Comparison of ENCODE assay signal across 11 cellular contexts in the genomic region with DNA sequence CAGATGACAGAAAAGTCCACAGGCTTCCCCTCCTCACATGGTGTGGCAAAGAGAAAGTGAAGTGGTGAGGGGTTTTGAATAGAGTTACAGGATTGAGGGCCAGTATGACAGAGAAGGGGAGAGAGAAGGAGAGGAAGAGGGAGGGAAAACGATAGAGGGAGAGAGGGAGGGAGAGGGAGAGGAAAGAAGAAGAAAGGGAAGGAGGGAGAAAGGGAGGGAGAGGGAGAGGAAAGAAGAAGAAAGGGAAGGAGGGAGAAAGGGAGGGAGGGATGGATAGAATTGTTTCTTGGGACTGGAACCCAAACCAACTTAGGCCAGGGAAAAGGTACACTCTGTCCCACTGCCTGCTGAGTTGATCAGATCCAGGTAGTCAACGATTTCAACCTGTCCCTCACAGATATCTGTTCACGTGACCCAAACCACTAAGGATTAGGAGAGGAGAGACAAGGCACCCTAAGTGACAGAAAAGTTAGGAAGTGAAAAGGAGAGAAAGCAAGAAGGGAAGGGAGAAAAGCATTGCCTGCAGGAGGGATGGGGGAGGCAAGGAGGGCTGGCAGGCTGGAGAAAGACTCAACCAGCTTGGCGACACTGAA. TPM values are rescaled to one million over a fixed set of nuclear protein-coding genes. Genes with fewer than 3 reads are reported as not detected.
DNase-seq lines count a peak whose midpoint lies in the region; ATAC-seq and TF ChIP-seq lines count a peak whose summit lies in the region.
"Had no signal": no experiment of that assay in that cellular context is flagged by ENCODE, and none has a peak within 500 bp of the region (broad histone marks: within the 10 kb centered on the region; RNA-seq: fewer than 3 reads in every experiment).

No MANE protein-coding gene starts in this region.

- H3K4me1 ChIP-seq in ES-I3 (ENCODE audit: insufficient read depth, low read length) (peaks cover 12% of the 10 kb centered on the region), gastroesophageal sphincter (peaks cover 0 to 18% (median 5%) of the 10 kb centered on the region in 3 donors)

- H3K36me3 Mint-ChIP-seq in WTC11 (peaks cover 29% of the 10 kb centered on the region), progenitor cell of endocrine pancreas (ENCODE audit: insufficient read depth) (peaks cover 7% of the 10 kb centered on the region)

- H3K27ac ChIP-seq in gastroesophageal sphincter, result peak overlapping the region in 3 of 4 donors; percentile 60 to 83 (median 77)

- ATAC-seq in WTC11 (no peak), gastroesophageal sphincter (no peak), GM19328 (IDR thresholded peaks at IDR 0.05; ENCODE audit: unreplicated experiment) (no peak)

- H3K9me3 ChIP-seq in ES-I3 (ENCODE audit: control insufficient read depth, insufficient read depth, low read length) (peaks cover 19% of the 10 kb centered on the region), gastroesophageal sphincter (no peaks in the 10 kb centered on the region)
- H3K9me3 ChIP-seq: pancreas had no signal

- TF ChIP-seq EP300 in gastroesophageal sphincter (IDR thresholded peaks at IDR 0.05), result no peak

- no peaks in the 10 kb centered on the region for H3K27me3 ChIP-seq in gastroesophageal sphincter
- H3K27me3 ChIP-seq: pancreas had no signal

- peaks cover 29% of the 10 kb centered on the region for H3K4me1 Mint-ChIP-seq in WTC11
- H3K4me1 Mint-ChIP-seq in progenitor cell of endocrine pancreas (ENCODE audit: low read depth), result peaks cover 23% of the 10 kb centered on the region

- CTCF ChIA-PET in WTC11 (lab: Charles Lee), result no interaction called here
- CTCF ChIA-PET in GM10248 (lab: Yijun Ruan, JAX), result interaction anchor here (1.9 kb wide), 1 partner anchor 28 kb away, joined by 4 read pairs; no protein-coding TSS in a partner anchor

- DNase-seq in WTC11 (ENCODE audit: low spot score), result no peak
- no peak for DNase-seq in progenitor cell of endocrine pancreas (ENCODE audit: low spot score, unreplicated experiment)
- no peak for DNase-seq in UCSD-AML1 (lab: John Stamatoyannopoulos, UW; ENCODE audit: unreplicated experiment)
- no peak for DNase-seq in GM10248 (ENCODE audit: extremely low spot score)
- no peak for DNase-seq in SK-N-DZ (ENCODE audit: low spot score)

- H3K9ac ChIP-seq in ES-I3 (ENCODE audit: low read depth, low read length), result peak overlapping the region; percentile 60

- H3K4me3 Mint-ChIP-seq in WTC11 (peak overlapping the region; percentile 67), progenitor cell of endocrine pancreas (ENCODE audit: low read depth) (peak overlapping the region; percentile 72)
- H3K4me3 Mint-ChIP-seq: T-helper 1 cell treated with Interleukin-12 subunit alpha and Interleukin-12 subunit beta and Interleukin-4 antibody, amounts not matched to agents 30 μg/mL and 1 μg/mL, for 36 hours had no signal

- POLR2A ChIA-PET in WTC11 (lab: Charles Lee) (no interaction called here), GM10248 (lab: Yijun Ruan, JAX) (no interaction called here)

- H3K36me3 ChIP-seq in ES-I3 (ENCODE audit: insufficient read depth, low read length) (0 out of 2 replicates have a peak, but pooled peaks cover 3% of the 10 kb centered on the region), gastroesophageal sphincter (no peaks in the 10 kb centered on the region)
- H3K36me3 ChIP-seq: pancreas had no signal

- TF ChIP-seq POLR2A in gastroesophageal sphincter (IDR thresholded peaks at IDR 0.05), result no peak

- 77 to 87% methylated on average over 3 to 4 of the region's 4 CpGs for WGBS in gastroesophageal sphincter (ENCODE audit: low coverage in 1 of 2), 2 donors

- H3K27me3 Mint-ChIP-seq in WTC11 (ENCODE audit: low read depth) (no peaks in the 10 kb centered on the region; the same call in 1 of the 2 replicates), progenitor cell of endocrine pancreas (no peaks in the 10 kb centered on the region)

- H3K27ac Mint-ChIP-seq in WTC11 (peak overlapping the region; percentile 99), progenitor cell of endocrine pancreas (peak overlapping the region; percentile 99)
- H3K27ac Mint-ChIP-seq: T-helper 1 cell treated with Interleukin-12 subunit alpha and Interleukin-12 subunit beta and Interleukin-4 antibody, amounts not matched to agents 30 μg/mL and 1 μg/mL, for 36 hours had no signal

- H3K9me3 Mint-ChIP-seq in WTC11 (peaks cover 36% of the 10 kb centered on the region), progenitor cell of endocrine pancreas (ENCODE audit: low read depth) (peaks cover 26% of the 10 kb centered on the region)
- H3K9me3 Mint-ChIP-seq: T-helper 1 cell treated with Interleukin-12 subunit alpha and Interleukin-12 subunit beta and Interleukin-4 antibody, amounts not matched to agents 30 μg/mL and 1 μg/mL, for 36 hours had no signal

- no peak overlapping the region for H3K4me3 ChIP-seq in gastroesophageal sphincter

- TF ChIP-seq CTCF in WTC11 (IDR thresholded peaks at IDR 0.05) (no peak), gastroesophageal sphincter (IDR thresholded peaks at IDR 0.05) (no peak), progenitor cell of endocrine pancreas (IDR thresholded peaks at IDR 0.05; ENCODE audit: unreplicated experiment) (no peak), GM10248 (IDR thresholded peaks at IDR 0.05; ENCODE audit: control extremely low read depth, extremely low read depth, low read depth, missing control alignments) (no peak)

TF ChIP-seq in WTC11, 78 proteins besides CTCF, POLR2A, EP300 and RAD21:
- TF ChIP-seq NFATC4 (CRISPR knock-in tag; IDR thresholded peaks at IDR 0.05) (0 out of 2 replicates have a peak, but pooled peaks have one; percentile 6), OVOL2 (CRISPR knock-in tag; IDR thresholded peaks at IDR 0.05; ENCODE audit: borderline replicate concordance) (no peak), TEAD4 (CRISPR knock-in tag; IDR thresholded peaks at IDR 0.05) (no peak), ZNF121 (CRISPR knock-in tag; IDR thresholded peaks at IDR 0.05) (no peak), EMX1 (CRISPR knock-in tag; IDR thresholded peaks at IDR 0.05) (no peak)
- TF ChIP-seq, protein P1, sequence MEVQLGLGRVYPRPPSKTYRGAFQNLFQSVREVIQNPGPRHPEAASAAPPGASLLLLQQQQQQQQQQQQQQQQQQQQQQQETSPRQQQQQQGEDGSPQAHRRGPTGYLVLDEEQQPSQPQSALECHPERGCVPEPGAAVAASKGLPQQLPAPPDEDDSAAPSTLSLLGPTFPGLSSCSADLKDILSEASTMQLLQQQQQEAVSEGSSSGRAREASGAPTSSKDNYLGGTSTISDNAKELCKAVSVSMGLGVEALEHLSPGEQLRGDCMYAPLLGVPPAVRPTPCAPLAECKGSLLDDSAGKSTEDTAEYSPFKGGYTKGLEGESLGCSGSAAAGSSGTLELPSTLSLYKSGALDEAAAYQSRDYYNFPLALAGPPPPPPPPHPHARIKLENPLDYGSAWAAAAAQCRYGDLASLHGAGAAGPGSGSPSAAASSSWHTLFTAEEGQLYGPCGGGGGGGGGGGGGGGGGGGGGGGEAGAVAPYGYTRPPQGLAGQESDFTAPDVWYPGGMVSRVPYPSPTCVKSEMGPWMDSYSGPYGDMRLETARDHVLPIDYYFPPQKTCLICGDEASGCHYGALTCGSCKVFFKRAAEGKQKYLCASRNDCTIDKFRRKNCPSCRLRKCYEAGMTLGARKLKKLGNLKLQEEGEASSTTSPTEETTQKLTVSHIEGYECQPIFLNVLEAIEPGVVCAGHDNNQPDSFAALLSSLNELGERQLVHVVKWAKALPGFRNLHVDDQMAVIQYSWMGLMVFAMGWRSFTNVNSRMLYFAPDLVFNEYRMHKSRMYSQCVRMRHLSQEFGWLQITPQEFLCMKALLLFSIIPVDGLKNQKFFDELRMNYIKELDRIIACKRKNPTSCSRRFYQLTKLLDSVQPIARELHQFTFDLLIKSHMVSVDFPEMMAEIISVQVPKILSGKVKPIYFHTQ (CRISPR knock-in tag; IDR thresholded peaks at IDR 0.05), result no peak
- TF ChIP-seq, protein P2, sequence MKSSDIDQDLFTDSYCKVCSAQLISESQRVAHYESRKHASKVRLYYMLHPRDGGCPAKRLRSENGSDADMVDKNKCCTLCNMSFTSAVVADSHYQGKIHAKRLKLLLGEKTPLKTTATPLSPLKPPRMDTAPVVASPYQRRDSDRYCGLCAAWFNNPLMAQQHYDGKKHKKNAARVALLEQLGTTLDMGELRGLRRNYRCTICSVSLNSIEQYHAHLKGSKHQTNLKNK (CRISPR knock-in tag; IDR thresholded peaks at IDR 0.05), result 0 out of 2 replicates have a peak, but pooled peaks have one; percentile 30
- TF ChIP-seq, protein P3, sequence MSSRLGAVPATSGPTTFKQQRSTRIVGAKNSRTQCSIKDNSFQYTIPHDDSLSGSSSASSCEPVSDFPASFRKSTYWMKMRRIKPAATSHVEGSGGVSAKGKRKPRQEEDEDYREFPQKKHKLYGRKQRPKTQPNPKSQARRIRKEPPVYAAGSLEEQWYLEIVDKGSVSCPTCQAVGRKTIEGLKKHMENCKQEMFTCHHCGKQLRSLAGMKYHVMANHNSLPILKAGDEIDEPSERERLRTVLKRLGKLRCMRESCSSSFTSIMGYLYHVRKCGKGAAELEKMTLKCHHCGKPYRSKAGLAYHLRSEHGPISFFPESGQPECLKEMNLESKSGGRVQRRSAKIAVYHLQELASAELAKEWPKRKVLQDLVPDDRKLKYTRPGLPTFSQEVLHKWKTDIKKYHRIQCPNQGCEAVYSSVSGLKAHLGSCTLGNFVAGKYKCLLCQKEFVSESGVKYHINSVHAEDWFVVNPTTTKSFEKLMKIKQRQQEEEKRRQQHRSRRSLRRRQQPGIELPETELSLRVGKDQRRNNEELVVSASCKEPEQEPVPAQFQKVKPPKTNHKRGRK (CRISPR knock-in tag; IDR thresholded peaks at IDR 0.05; ENCODE audit: borderline replicate concordance), result peak; percentile 80; the same call in 1 of the 2 replicates
- TF ChIP-seq, protein P4, sequence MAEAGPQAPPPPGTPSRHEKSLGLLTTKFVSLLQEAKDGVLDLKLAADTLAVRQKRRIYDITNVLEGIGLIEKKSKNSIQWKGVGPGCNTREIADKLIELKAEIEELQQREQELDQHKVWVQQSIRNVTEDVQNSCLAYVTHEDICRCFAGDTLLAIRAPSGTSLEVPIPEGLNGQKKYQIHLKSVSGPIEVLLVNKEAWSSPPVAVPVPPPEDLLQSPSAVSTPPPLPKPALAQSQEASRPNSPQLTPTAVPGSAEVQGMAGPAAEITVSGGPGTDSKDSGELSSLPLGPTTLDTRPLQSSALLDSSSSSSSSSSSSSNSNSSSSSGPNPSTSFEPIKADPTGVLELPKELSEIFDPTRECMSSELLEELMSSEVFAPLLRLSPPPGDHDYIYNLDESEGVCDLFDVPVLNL (CRISPR knock-in tag; IDR thresholded peaks at IDR 0.05; ENCODE audit: borderline replicate concordance, low read depth), result no peak

RNA-seq across cellular contexts. Expression of a gene that starts 8.1 kb away (rescaled TPM):
- not detected in 3 replicates for total RNA-seq in WTC11 (2021)
- total RNA-seq in gastroesophageal sphincter, result not detected
- total RNA-seq in progenitor cell of endocrine pancreas, result not detected in 2 replicates
- not detected in 2 replicates for polyA plus RNA-seq in SK-N-DZ (2014; cell fraction: cytosol; rRNA removed)
- not detected in 2 replicates for polyA plus RNA-seq in SK-N-DZ (2014; cell fraction: nucleus; rRNA removed)
- total RNA-seq: activated CD8-positive, alpha-beta memory T cell treated with anti-CD3 and anti-CD28 coated beads for 36 hours; pancreas had no signal
- polyA plus RNA-seq: pancreas had no signal

RNA-seq across cellular contexts. Expression of a gene that starts 15.4 kb away (rescaled TPM):
- total RNA-seq in WTC11 (2021) (not detected in 3 replicates), gastroesophageal sphincter (not detected), progenitor cell of endocrine pancreas (not detected in 2 replicates)
- not detected in 2 replicates for polyA plus RNA-seq in SK-N-DZ (2014; cell fraction: cytosol; rRNA removed)
- not detected in 2 replicates for polyA plus RNA-seq in SK-N-DZ (2014; cell fraction: nucleus; rRNA removed)
- total RNA-seq: activated CD8-positive, alpha-beta memory T cell treated with anti-CD3 and anti-CD28 coated beads for 36 hours; pancreas had no signal
- polyA plus RNA-seq: pancreas had no signal
